ENCODE assay signal across 8 cellular contexts in the genomic region with DNA sequence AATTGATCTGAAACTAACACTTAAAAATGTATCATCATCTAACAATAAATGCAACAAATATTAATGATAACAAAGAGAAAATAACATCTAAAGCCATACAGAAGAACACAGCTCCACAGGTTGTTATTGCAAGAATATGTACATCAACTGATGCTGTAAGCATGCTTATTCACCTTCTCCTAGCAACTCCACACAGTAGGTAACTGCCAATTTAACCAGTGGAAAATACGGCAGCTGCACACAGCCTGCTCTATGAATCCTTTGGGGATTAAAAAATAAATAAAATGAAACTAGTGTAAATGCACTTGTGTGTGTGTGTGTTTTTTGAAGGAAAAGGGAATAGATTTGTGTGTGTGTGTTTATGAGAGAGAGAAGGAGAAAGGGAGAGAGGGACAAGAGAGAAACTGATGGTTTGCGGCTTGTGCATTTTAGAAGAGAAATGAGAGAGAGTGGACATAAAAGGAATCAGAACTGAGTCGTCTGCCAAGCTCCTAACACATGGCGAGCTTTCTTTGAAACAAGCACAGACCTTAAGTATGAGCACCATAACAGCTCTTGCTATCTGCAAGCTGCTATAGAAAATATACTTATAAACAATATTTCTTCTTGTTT.
DNase-seq lines count a peak whose midpoint lies in the region; ATAC-seq and TF ChIP-seq lines count a peak whose summit lies in the region.

No MANE protein-coding gene starts in this region.

- H3K27ac ChIP-seq in mesenchymal stem cell (ENCODE audit: low read length, poor library complexity, severe bottlenecking) = peak overlapping the region; percentile 73

- TF ChIP-seq CTCF in BJ (IDR thresholded peaks at IDR 0.05; ENCODE audit: insufficient read depth, low read depth, low read length) (no peak), astrocyte of the cerebellum (IDR thresholded peaks at IDR 0.05; ENCODE audit: low read depth, low read length, missing control alignments) (no peak)

- H3K4me2 ChIP-seq in mesenchymal stem cell (ENCODE audit: low read length, poor library complexity, severe bottlenecking) = no peak overlapping the region

- no peak overlapping the region for H2BK5ac ChIP-seq in mesenchymal stem cell (ENCODE audit: low read depth, low read length, poor library complexity, severe bottlenecking)

- POLR2A ChIA-PET in BJ (lab: Charles Lee) = no interaction called here

- H3K79me1 ChIP-seq in mesenchymal stem cell (replicated peaks; ENCODE audit: low read length, poor library complexity, severe bottlenecking) = no peaks in the 10 kb centered on the region

- H2BK12ac ChIP-seq in mesenchymal stem cell (ENCODE audit: low read length in 2 of 2) = no peak overlapping the region

- no peak overlapping the region for H3K14ac ChIP-seq in mesenchymal stem cell (ENCODE audit: low read length in 2 of 2)

- H3K4me3 ChIP-seq in BJ (ENCODE audit: low read depth, low read length) = peak overlapping the region; percentile 7; the same call in 1 of the 2 replicates
- peak overlapping the region; percentile 1 for H3K4me3 ChIP-seq in astrocyte of the cerebellum (ENCODE audit: low read depth, low read length)
- peak overlapping the region in 1 of 2 experiments; percentile 68 for H3K4me3 ChIP-seq in mesenchymal stem cell (ENCODE audit: insufficient read depth in 1 of 2, low read depth in 1 of 2, low read length in 2 of 2)

- H3K18ac ChIP-seq in mesenchymal stem cell (ENCODE audit: low read depth in 1 of 2, low read length in 2 of 2) = no peak overlapping the region

- no peak overlapping the region for H2AFZ ChIP-seq in mesenchymal stem cell (ENCODE audit: low read depth, low read length)

- no peak overlapping the region for H2BK15ac ChIP-seq in mesenchymal stem cell (ENCODE audit: low read depth, poor library complexity, severe bottlenecking)

- no peak for ATAC-seq in HG03196 (IDR thresholded peaks at IDR 0.05; ENCODE audit: unreplicated experiment)

- no peak overlapping the region for H2BK120ac ChIP-seq in mesenchymal stem cell (ENCODE audit: low read depth, low read length)

- DNase-seq in BJ (ENCODE audit: low read depth) (no peak), NCI-H1436 (lab: John Stamatoyannopoulos, UW) (peak; percentile 46), astrocyte of the cerebellum (ENCODE audit: low read depth) (peak; percentile 11), mesenchymal stem cell (no peak)
- no peak for DNase-seq in activated CD4-positive, alpha-beta T cell treated with anti-CD3 and anti-CD28 coated beads, Interleukin-2, amount 50 U/mL, for 4 hours
- DNase-seq in activated CD4-positive, CD25-positive, alpha-beta regulatory T cell treated with anti-CD3 and anti-CD28 coated beads, Interleukin-2, amount 50 U/mL, for 72 hours = no peak
- DNase-seq in stimulated activated CD4-positive, alpha-beta T cell treated with anti-CD3 and anti-CD28 coated beads, Interleukin-2, amount 100 ng/mL, for 24 hours = no peak

- whole genome bisulfite sequencing in mesenchymal stem cell = 82% methylated on average over 2 of the region's 4 CpGs

- H3K27me3 ChIP-seq in BJ (ENCODE audit: control insufficient read depth, insufficient read depth, low read length) = no peaks in the 10 kb centered on the region
- no peaks in the 10 kb centered on the region for H3K27me3 ChIP-seq in mesenchymal stem cell (ENCODE audit: control insufficient read depth in 1 of 2, insufficient read depth in 1 of 2, low read length in 2 of 2)

- peaks cover 2% of the 10 kb centered on the region for H3K4me1 ChIP-seq in mesenchymal stem cell (ENCODE audit: control insufficient read depth, insufficient read depth, low read depth, low read length)

- H4K8ac ChIP-seq in mesenchymal stem cell (ENCODE audit: low read length) = no peak overlapping the region

- no peaks in the 10 kb centered on the region for H3K36me3 ChIP-seq in BJ (ENCODE audit: control insufficient read depth, insufficient read depth, low read length)
- H3K36me3 ChIP-seq in mesenchymal stem cell (ENCODE audit: control insufficient read depth in 1 of 2, insufficient read depth in 2 of 2, low read depth in 1 of 2, low read length in 2 of 2) = no peaks in the 10 kb centered on the region

- no peaks in the 10 kb centered on the region for H3K9me3 ChIP-seq in mesenchymal stem cell (ENCODE audit: control insufficient read depth, low read length)

- H3K4ac ChIP-seq in mesenchymal stem cell (ENCODE audit: low read depth in 1 of 2, low read length in 2 of 2) = no peak overlapping the region

- CTCF ChIA-PET in BJ (lab: Yijun Ruan, JAX) = interaction anchor here (0.5 to 1.6 kb wide), 4 partner anchors 13 to 329 kb away, joined by 3 to 5 read pairs (median 4); no protein-coding TSS in a partner anchor

- no peak overlapping the region for H3K23ac ChIP-seq in mesenchymal stem cell (ENCODE audit: low read length in 2 of 2)

- peak overlapping the region; percentile 61 for H3K9ac ChIP-seq in mesenchymal stem cell (ENCODE audit: low read length)

- H4K91ac ChIP-seq in mesenchymal stem cell (ENCODE audit: low read length) = no peak overlapping the region

- in situ Hi-C loops in astrocyte of the cerebellum (cut with HindIII; ENCODE audit: low sequenced_read_pairs) = no loop called here

- H2AK5ac ChIP-seq in mesenchymal stem cell (ENCODE audit: low read length, severe bottlenecking) = no peak overlapping the region

Comparison
In these comparisons a context has a peak if more than half of its experiments do, and no peak if none do; other contexts are left out.
1. DNase-seq: peak in NCI-H1436 (single experiment) and astrocyte of the cerebellum (single experiment); none in BJ (single experiment), mesenchymal stem cell (single experiment), activated CD4-positive, alpha-beta T cell treated with anti-CD3 and anti-CD28 coated beads, Interleukin-2, amount 50 U/mL, for 4 hours (0 of 2), activated CD4-positive, CD25-positive, alpha-beta regulatory T cell treated with anti-CD3 and anti-CD28 coated beads, Interleukin-2, amount 50 U/mL, for 72 hours (single experiment) and stimulated activated CD4-positive, alpha-beta T cell treated with anti-CD3 and anti-CD28 coated beads, Interleukin-2, amount 100 ng/mL, for 24 hours (0 of 2).